ENCODE assay signal across 2 cellular contexts in genomic region chr1:84481317-84481716, GRCh38.
TF ChIP-seq lines count a peak whose summit lies in the region.

No MANE protein-coding gene starts in this region.

TF ChIP-seq in SK-N-SH, 30 proteins besides CTCF, POLR2A, EP300 and RAD21 (continued from another document):
- TF ChIP-seq RFX5 (IDR thresholded peaks at IDR 0.05; ENCODE audit: low read length) (no peak), TAF1 (IDR thresholded peaks at IDR 0.05; ENCODE audit: borderline replicate concordance, low read depth, low read length) (no peak), POLR2AphosphoS5 (IDR thresholded peaks at IDR 0.05; ENCODE audit: low read depth, low read length) (no peak), NFIC (IDR thresholded peaks at IDR 0.05; ENCODE audit: borderline replicate concordance) (no peak), RXRA (IDR thresholded peaks at IDR 0.05; ENCODE audit: borderline replicate concordance, low read depth) (no peak), SIN3A (IDR thresholded peaks at IDR 0.05; ENCODE audit: borderline replicate concordance, low read depth, low read length) (no peak), GABPA (IDR thresholded peaks at IDR 0.05; ENCODE audit: low read depth) (no peak), MEF2A (IDR thresholded peaks at IDR 0.05; ENCODE audit: borderline replicate concordance, low read depth) (no peak), MAX (IDR thresholded peaks at IDR 0.05; ENCODE audit: low read depth) (no peak), RCOR1 (IDR thresholded peaks at IDR 0.05; ENCODE audit: low read length) (no peak)
- TF ChIP-seq, protein P1, sequence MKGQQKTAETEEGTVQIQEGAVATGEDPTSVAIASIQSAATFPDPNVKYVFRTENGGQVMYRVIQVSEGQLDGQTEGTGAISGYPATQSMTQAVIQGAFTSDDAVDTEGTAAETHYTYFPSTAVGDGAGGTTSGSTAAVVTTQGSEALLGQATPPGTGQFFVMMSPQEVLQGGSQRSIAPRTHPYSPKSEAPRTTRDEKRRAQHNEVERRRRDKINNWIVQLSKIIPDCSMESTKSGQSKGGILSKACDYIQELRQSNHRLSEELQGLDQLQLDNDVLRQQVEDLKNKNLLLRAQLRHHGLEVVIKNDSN (IDR thresholded peaks at IDR 0.05; ENCODE audit: borderline replicate concordance, low read depth): no peak
TF ChIP-seq in SK-N-SH: peak in this region for 0.

TF ChIP-seq in SK-N-SH treated with all-trans-retinoic acid at 6 μM for 48 hours, 23 proteins besides CTCF, POLR2A, EP300 and RAD21 (continued from another document):
- TF ChIP-seq, protein P2, sequence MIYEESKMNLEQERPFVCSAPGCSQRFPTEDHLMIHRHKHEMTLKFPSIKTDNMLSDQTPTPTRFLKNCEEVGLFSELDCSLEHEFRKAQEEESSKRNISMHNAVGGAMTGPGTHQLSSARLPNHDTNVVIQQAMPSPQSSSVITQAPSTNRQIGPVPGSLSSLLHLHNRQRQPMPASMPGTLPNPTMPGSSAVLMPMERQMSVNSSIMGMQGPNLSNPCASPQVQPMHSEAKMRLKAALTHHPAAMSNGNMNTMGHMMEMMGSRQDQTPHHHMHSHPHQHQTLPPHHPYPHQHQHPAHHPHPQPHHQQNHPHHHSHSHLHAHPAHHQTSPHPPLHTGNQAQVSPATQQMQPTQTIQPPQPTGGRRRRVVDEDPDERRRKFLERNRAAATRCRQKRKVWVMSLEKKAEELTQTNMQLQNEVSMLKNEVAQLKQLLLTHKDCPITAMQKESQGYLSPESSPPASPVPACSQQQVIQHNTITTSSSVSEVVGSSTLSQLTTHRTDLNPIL (CRISPR knock-in tag; IDR thresholded peaks at IDR 0.05; ENCODE audit: low read depth): no peak
- TF ChIP-seq CSDC2 (CRISPR knock-in tag; IDR thresholded peaks at IDR 0.05) (no peak), ZFP30 (CRISPR knock-in tag; IDR thresholded peaks at IDR 0.05) (no peak), GLIS3 (CRISPR knock-in tag; IDR thresholded peaks at IDR 0.05) (no peak), TCF4 (CRISPR knock-in tag; IDR thresholded peaks at IDR 0.05; ENCODE audit: borderline replicate concordance) (no peak), ISL1 (CRISPR knock-in tag; IDR thresholded peaks at IDR 0.05) (no peak), PPARA (CRISPR knock-in tag; IDR thresholded peaks at IDR 0.05; ENCODE audit: borderline replicate concordance) (no peak), CSRNP3 (CRISPR knock-in tag; IDR thresholded peaks at IDR 0.05) (no peak)
